In genomic region chr19:46591254-46591653, GRCh38 we compare ENCODE assay signal across 12 cellular contexts. TPM values are rescaled to one million over a fixed set of nuclear protein-coding genes. Genes with fewer than 3 reads are reported as not detected.
"Had no signal": no experiment of that assay in that cellular context is flagged by ENCODE, and none has a peak within 500 bp of the region (broad histone marks: within the 10 kb centered on the region; RNA-seq: fewer than 3 reads in every experiment).

No MANE protein-coding gene starts in this region.

- DNase-seq: GM23248, GOT3, H7, H9, HCEC 1CT, HFFc6 had no signal

- H2AFZ ChIP-seq: GM23248, GM23338 had no signal

- H3K4me2 ChIP-seq: GM23338 had no signal

- H3K27ac ChIP-seq: GM23248 had no signal

- H3K36me3 ChIP-seq: HAP-1 had no signal

- ATAC-seq: GM23338, HCT116 had no signal

- H3K9ac ChIP-seq: GM23248 had no signal

- H3K9me3 ChIP-seq: HAP-1 had no signal

- FAIRE-seq: H1, H54 had no signal

- H3K4me3 ChIP-seq: GM23248, GM23338, HAP-1 had no signal

RNA-seq across cellular contexts. Expression of gene PTGIR, which starts 33.6 kb away (rescaled TPM):
- total RNA-seq: GM23338, H1, H9 had no signal
- polyA plus RNA-seq: GM23338 had no signal

RNA-seq across cellular contexts. Expression of gene GNG8, which starts 44.7 kb away (rescaled TPM):
- total RNA-seq: GM23248, GM23338, H1, H4, H7, H9, HFFc6 had no signal
- polyA plus RNA-seq: GM23248, H1 had no signal
